ENCODE assay signal across 18 cellular contexts in genomic region chr2:48364100-48364499, GRCh38.
"Had no signal": no experiment of that assay in that cellular context is flagged by ENCODE, and none has a peak within 500 bp of the region (broad histone marks: within the 10 kb centered on the region; RNA-seq: fewer than 3 reads in every experiment).

No MANE protein-coding gene starts in this region.

- H3K27ac Mint-ChIP-seq: endodermal cell; stimulated activated naive B cell treated with anti-CD40 and anti-IgM and Interleukin-4, amounts not matched to agents 10 μg/mL and 1 μg/mL and 100 μg/mL, for 72 hours had no signal

- H3K9me3 Mint-ChIP-seq: endodermal cell; naive thymus-derived CD8-positive, alpha-beta T cell; stimulated activated naive B cell treated with anti-CD40 and anti-IgM and Interleukin-4, amounts not matched to agents 10 μg/mL and 1 μg/mL and 100 μg/mL, for 72 hours; stimulated activated naive CD8-positive, alpha-beta T cell treated with anti-CD3 and anti-CD28 coated beads, Interleukin-15, amount 100 ng/mL, for 72 hours had no signal

- H3K27ac ChIP-seq: coronary artery, gastrocnemius medialis, neutrophil, psoas muscle, thoracic aorta had no signal

- H3K27me3 ChIP-seq: gastrocnemius medialis, neutrophil had no signal

- DNase-seq: effector CD4-positive, alpha-beta T cell; endodermal cell; gastrocnemius medialis; left cardiac atrium; left ventricle myocardium superior; mucosa of descending colon; naive thymus-derived CD8-positive, alpha-beta T cell; psoas muscle; retina; stimulated activated CD4-positive, alpha-beta T cell treated with anti-CD3 and anti-CD28 coated beads, Interleukin-2, amount 100 ng/mL, for 24 hours; stimulated activated CD4-positive, alpha-beta T cell treated with anti-CD3 and anti-CD28 coated beads, Interleukin-4, amount 100 ng/mL, for 4 hours; stimulated activated naive B cell treated with anti-CD40 and anti-IgM and Interleukin-4, amounts not matched to agents 10 μg/mL and 1 μg/mL and 100 μg/mL, for 72 hours; stimulated activated naive CD8-positive, alpha-beta T cell treated with anti-CD3 and anti-CD28 coated beads, Interleukin-15, amount 100 ng/mL, for 72 hours had no signal

- H3K9me3 ChIP-seq: gastrocnemius medialis, mucosa of descending colon, neutrophil, psoas muscle, thoracic aorta had no signal

- H3K4me1 Mint-ChIP-seq: stimulated activated naive B cell treated with anti-CD40 and anti-IgM and Interleukin-4, amounts not matched to agents 10 μg/mL and 1 μg/mL and 100 μg/mL, for 72 hours had no signal

- H3K4me3 Mint-ChIP-seq: endodermal cell; naive thymus-derived CD8-positive, alpha-beta T cell; stimulated activated naive B cell treated with anti-CD40 and anti-IgM and Interleukin-4, amounts not matched to agents 10 μg/mL and 1 μg/mL and 100 μg/mL, for 72 hours; stimulated activated naive CD8-positive, alpha-beta T cell treated with anti-CD3 and anti-CD28 coated beads, Interleukin-15, amount 100 ng/mL, for 72 hours had no signal

- H3K36me3 ChIP-seq: thoracic aorta had no signal

- H3K27me3 Mint-ChIP-seq: naive thymus-derived CD8-positive, alpha-beta T cell; stimulated activated naive B cell treated with anti-CD40 and anti-IgM and Interleukin-4, amounts not matched to agents 10 μg/mL and 1 μg/mL and 100 μg/mL, for 72 hours; stimulated activated naive CD8-positive, alpha-beta T cell treated with anti-CD3 and anti-CD28 coated beads, Interleukin-15, amount 100 ng/mL, for 72 hours had no signal

- ATAC-seq: gastrocnemius medialis; left cardiac atrium; left ventricle myocardium superior; mucosa of descending colon; naive thymus-derived CD8-positive, alpha-beta T cell; psoas muscle; sciatic nerve; stimulated activated naive B cell treated with anti-CD40 and anti-IgM and Interleukin-4, amounts not matched to agents 10 μg/mL and 1 μg/mL and 100 μg/mL, for 72 hours; stimulated activated naive CD8-positive, alpha-beta T cell treated with anti-CD3 and anti-CD28 coated beads, Interleukin-15, amount 100 ng/mL, for 72 hours had no signal

- H3K4me1 ChIP-seq: gastrocnemius medialis, psoas muscle had no signal

- H3K4me3 ChIP-seq: coronary artery, gastrocnemius medialis, mucosa of descending colon, psoas muscle, thoracic aorta had no signal

- FAIRE-seq: endothelial cell of umbilical vein had no signal
